In genomic region chr10:132763545-132763944, GRCh38 we compare ENCODE assay signal across 27 cellular contexts. TPM values are rescaled to one million over a fixed set of nuclear protein-coding genes. Genes with fewer than 3 reads are reported as not detected.
"Had no signal": no experiment of that assay in that cellular context is flagged by ENCODE, and none has a peak within 500 bp of the region (broad histone marks: within the 10 kb centered on the region; RNA-seq: fewer than 3 reads in every experiment).

No MANE protein-coding gene starts in this region.

- H3K4me3 Mint-ChIP-seq: memory B cell; stimulated activated effector memory CD8-positive, alpha-beta T cell treated with anti-CD3 and anti-CD28 coated beads, Interleukin-12 subunit alpha, Interleukin-12 subunit beta, amount 100 ng/mL, for 72 hours had no signal

- H3K27me3 Mint-ChIP-seq: memory B cell had no signal

- H3K27ac ChIP-seq: gastrocnemius medialis, prostate gland, right atrium auricular region, sigmoid colon, thoracic aorta, tibial nerve, upper lobe of right lung, vagina had no signal

- H3K36me3 Mint-ChIP-seq: natural killer cell; stimulated activated effector memory CD8-positive, alpha-beta T cell treated with anti-CD3 and anti-CD28 coated beads, Interleukin-12 subunit alpha, Interleukin-12 subunit beta, amount 100 ng/mL, for 72 hours had no signal

- H3K4me3 ChIP-seq: gastrocnemius medialis, lung, prostate gland, right atrium auricular region, sigmoid colon, thoracic aorta, tibial nerve, upper lobe of right lung, vagina had no signal

- FAIRE-seq: kidney had no signal

- H3K4me1 ChIP-seq: gastrocnemius medialis, prostate gland, right atrium auricular region, sigmoid colon, tibial nerve, upper lobe of right lung, vagina had no signal

- DNase-seq: cortex of kidney; effector CD4-positive, alpha-beta T cell; gastrocnemius medialis; kidney; natural killer cell; sigmoid colon; stimulated activated CD4-positive, alpha-beta T cell treated with anti-CD3 and anti-CD28 coated beads, Interleukin-2, amount 100 ng/mL, for 24 hours; stimulated activated CD4-positive, alpha-beta T cell treated with anti-CD3 and anti-CD28 coated beads, Interleukin-4, amount 100 ng/mL, for 24 hours; stimulated activated naive CD8-positive, alpha-beta T cell treated with anti-CD3 and anti-CD28 coated beads, Interleukin-15, Interleukin-2, amounts not matched to agents 100 U/mL and 50 U/mL, for 24 hours; substantia nigra; upper lobe of right lung had no signal

- H3K36me3 ChIP-seq: gastrocnemius medialis, upper lobe of right lung had no signal

- H3K9me3 ChIP-seq: gastrocnemius medialis, prostate gland, right atrium auricular region, sigmoid colon, thoracic aorta, tibial nerve, upper lobe of right lung, vagina had no signal

- H3K27me3 ChIP-seq: gastrocnemius medialis, right atrium auricular region, sigmoid colon, tibial nerve, upper lobe of right lung, vagina had no signal

- ATAC-seq: gastrocnemius medialis; left lobe of liver; natural killer cell; stimulated activated effector memory CD8-positive, alpha-beta T cell treated with anti-CD3 and anti-CD28 coated beads, Interleukin-12 subunit alpha, Interleukin-12 subunit beta, amount 100 ng/mL, for 72 hours; stimulated activated naive CD8-positive, alpha-beta T cell treated with anti-CD3 and anti-CD28 coated beads, Interleukin-15, Interleukin-2, amounts not matched to agents 100 U/mL and 50 U/mL, for 24 hours; upper lobe of right lung had no signal

- H3K9me3 Mint-ChIP-seq: memory B cell; natural killer cell; stimulated activated effector memory CD8-positive, alpha-beta T cell treated with anti-CD3 and anti-CD28 coated beads, Interleukin-12 subunit alpha, Interleukin-12 subunit beta, amount 100 ng/mL, for 72 hours had no signal

- H3K27ac Mint-ChIP-seq: natural killer cell had no signal

RNA-seq across cellular contexts. Expression of gene NKX6-2, which starts 22.4 kb away (rescaled TPM):
- total RNA-seq: dermis microvascular lymphatic vessel endothelial cell, glomerular endothelial cell, left lobe of liver, liver, lung, mononuclear cell, natural killer cell, osteocyte, right atrium auricular region, sigmoid colon, skeletal muscle tissue, upper lobe of right lung had no signal
- polyA plus RNA-seq: neural cell had no signal
